In genomic region chr2:85441859-85442258, GRCh38 we compare ENCODE assay signal across 16 cellular contexts. TPM values are rescaled to one million over a fixed set of nuclear protein-coding genes. Genes with fewer than 3 reads are reported as not detected.
DNase-seq lines count a peak whose midpoint lies in the region; ATAC-seq and TF ChIP-seq lines count a peak whose summit lies in the region.
"Had no signal": no experiment of that assay in that cellular context is flagged by ENCODE, and none has a peak within 500 bp of the region (broad histone marks: within the 10 kb centered on the region; RNA-seq: fewer than 3 reads in every experiment).

No MANE protein-coding gene starts in this region.

- peak overlapping the region; percentile 53 for H2AFZ ChIP-seq in IMR-90 (replicated peaks; ENCODE audit: low read length, poor library complexity)

- H3K4ac ChIP-seq in IMR-90 (ENCODE audit: low read depth, low read length): no peak overlapping the region

- H3K27me3 ChIP-seq in IMR-90 (ENCODE audit: control insufficient read depth, insufficient read depth, low read length) (no peaks in the 10 kb centered on the region), Panc1 (ENCODE audit: control insufficient read depth, insufficient read depth, low read length) (no peaks in the 10 kb centered on the region), endodermal cell (ENCODE audit: control insufficient read depth, insufficient read depth, low read length, poor library complexity, severe bottlenecking) (no peaks in the 10 kb centered on the region)
- H3K27me3 ChIP-seq: BLaER1 had no signal

- H3K79me1 ChIP-seq in IMR-90 (ENCODE audit: low read depth in 1 of 2, low read length in 2 of 2): peaks cover 0 to 18% of the 10 kb centered on the region in 2 experiments; a peak in 1 of 4 replicates

- no peak overlapping the region for H4K8ac ChIP-seq in IMR-90 (ENCODE audit: low read depth in 2 of 2, low read length in 2 of 2)

- in situ Hi-C loops in IMR-90 (cut with MboI; ENCODE audit: low sequenced_read_pairs): no loop called here
- in situ Hi-C loops in Panc1 (cut with HindIII; ENCODE audit: low pct_unique_long_range_greater_than_20kb, low sequenced_read_pairs): no loop called here

- H2AK9ac ChIP-seq in IMR-90 (replicated peaks; ENCODE audit: low read depth, low read length, poor library complexity): no peak overlapping the region

- TF ChIP-seq RAD21 in IMR-90 (IDR thresholded peaks at IDR 0.05; ENCODE audit: low read length): no peak

- POLR2A ChIA-PET in IMR-90 (lab: Charles Lee; ENCODE audit: unreplicated experiment): no interaction called here
- POLR2A ChIA-PET in Panc1 (lab: Charles Lee): no interaction called here

- H3K27ac ChIP-seq in IMR-90 (ENCODE audit: insufficient read depth, low read length) (no peak overlapping the region), Panc1 (ENCODE audit: low read length) (peak overlapping the region; percentile 65), endodermal cell (ENCODE audit: low read depth, low read length) (no peak overlapping the region)
- H3K27ac ChIP-seq: BLaER1 had no signal

- H3K4me3 ChIP-seq in IMR-90 (ENCODE audit: insufficient read depth, low read depth, low read length) (no peak overlapping the region), Panc1 (ENCODE audit: low read depth in 2 of 2, low read length in 2 of 2) (no peak overlapping the region), endodermal cell (ENCODE audit: low read length) (no peak overlapping the region)
- H3K4me3 ChIP-seq: BLaER1 had no signal

- ATAC-seq in IMR-90 (ENCODE audit: low read depth): no peak
- no peak for ATAC-seq in Panc1
- no peak for ATAC-seq in HG03521 (IDR thresholded peaks at IDR 0.05; ENCODE audit: unreplicated experiment)
- ATAC-seq in HG03469 (IDR thresholded peaks at IDR 0.05; ENCODE audit: unreplicated experiment): no peak

- intact Hi-C loops in IMR-90 (cut with micrococcal nuclease) (no loop called here), Panc1 (cut with micrococcal nuclease; ENCODE audit: unreplicated experiment) (no loop called here)

- no peak overlapping the region; the same call in 2 of the 3 replicates for H2BK15ac ChIP-seq in IMR-90 (ENCODE audit: low read depth, low read length)

- H3K9me3 Mint-ChIP-seq in endodermal cell: no peaks in the 10 kb centered on the region

- no peaks in the 10 kb centered on the region for H4K20me1 ChIP-seq in IMR-90 (ENCODE audit: insufficient read depth, low read length)
- H4K20me1 ChIP-seq: BLaER1 had no signal

- CTCF ChIA-PET in IMR-90 (lab: Yijun Ruan, JAX) (no interaction called here), Panc1 (lab: Charles Lee) (no interaction called here)

- H3K4me3 Mint-ChIP-seq in endodermal cell: no peak overlapping the region

- WGBS in IMR-90 (ENCODE audit: extremely low coverage in 2 of 2, insufficient read length in 1 of 2), 2 experiments: 83% methylated on average over 1 of the region's 4 CpGs; no CpG with 5 or more reads in 1 of the 2 experiments
- 86 to 88% methylated on average over 2 to 4 of the region's 4 CpGs for WGBS in endodermal cell (ENCODE audit: insufficient coverage in 1 of 2, insufficient read length in 1 of 2), 2 experiments

- H3K27me3 Mint-ChIP-seq in endodermal cell (ENCODE audit: insufficient read depth): no peaks in the 10 kb centered on the region

- H2BK120ac ChIP-seq in IMR-90 (ENCODE audit: low read depth, low read length): no peak overlapping the region

- H3K9me1 ChIP-seq in IMR-90 (ENCODE audit: insufficient read depth, low read length): peaks cover 39% of the 10 kb centered on the region

- H3K9me3 ChIP-seq in IMR-90 (ENCODE audit: control insufficient read depth, insufficient read depth, low read length) (no peaks in the 10 kb centered on the region), Panc1 (ENCODE audit: control insufficient read depth, insufficient read depth, low read depth, low read length) (no peaks in the 10 kb centered on the region), endodermal cell (ENCODE audit: control insufficient read depth, low read length) (no peaks in the 10 kb centered on the region)
- H3K9me3 ChIP-seq: BLaER1 had no signal

- no peak overlapping the region for H3K18ac ChIP-seq in IMR-90 (ENCODE audit: low read depth, low read length)

- H3K4me1 ChIP-seq in IMR-90 (ENCODE audit: control insufficient read depth, insufficient read depth, low read length) (peaks cover 37% of the 10 kb centered on the region), Panc1 (ENCODE audit: control insufficient read depth, insufficient read depth, low read length) (peaks cover 46% of the 10 kb centered on the region), endodermal cell (ENCODE audit: control insufficient read depth, insufficient read depth, low read length) (peaks cover 10% of the 10 kb centered on the region)

- H3K4me1 Mint-ChIP-seq in endodermal cell: peaks cover 18% of the 10 kb centered on the region

- H2BK20ac ChIP-seq in IMR-90 (ENCODE audit: low read depth, low read length): no peak overlapping the region

- no peak for TF ChIP-seq CTCF in IMR-90 (conservative IDR thresholded peaks at IDR 0.05; ENCODE audit: low read depth, low read length)
- TF ChIP-seq CTCF in Panc1 (IDR thresholded peaks at IDR 0.05): no peak
- TF ChIP-seq CTCF in endodermal cell (conservative IDR thresholded peaks at IDR 0.05): no peak

- no peak overlapping the region for H3K14ac ChIP-seq in IMR-90 (replicated peaks; ENCODE audit: low read depth, low read length)

- DNase-seq in IMR-90 (no peak), Panc1 (ENCODE audit: low read depth, low spot score) (no peak), endodermal cell (peak; percentile 41), T-helper 2 cell (no peak), SW480 (ENCODE audit: low spot score) (no peak)
- DNase-seq: DMS153, GOT3, KG1, NCI-H1105 treated with DMSO at 0.1 percent for 48 hours, NCI-H1930, NCI-H2171, NCI-H510A treated with DMSO at 0.1 percent for 48 hours, T-helper 1 cell had no signal

- H3K9ac ChIP-seq in IMR-90 (ENCODE audit: low read depth, low read length) (no peak overlapping the region), endodermal cell (ENCODE audit: extremely low read depth, low read length, poor library complexity, severe bottlenecking) (no peak overlapping the region)
- H3K9ac ChIP-seq: BLaER1 had no signal

- no peak overlapping the region for H4K91ac ChIP-seq in IMR-90 (ENCODE audit: insufficient read depth, low read depth, low read length)

- H4K5ac ChIP-seq in IMR-90 (ENCODE audit: low read depth, low read length): no peak overlapping the region

- H3K36me3 ChIP-seq in IMR-90 (ENCODE audit: control insufficient read depth, insufficient read depth, low read length): no peaks in the 10 kb centered on the region
- H3K36me3 ChIP-seq in Panc1 (ENCODE audit: control insufficient read depth, insufficient read depth, low read length): no peaks in the 10 kb centered on the region
- H3K36me3 ChIP-seq in endodermal cell (ENCODE audit: control insufficient read depth, insufficient read depth, low read length): no peaks in the 10 kb centered on the region
- H3K36me3 ChIP-seq: BLaER1 had no signal

- no peak for TF ChIP-seq POLR2A in IMR-90 (IDR thresholded peaks at IDR 0.05; ENCODE audit: low read depth, low read length)

- H3K4me2 ChIP-seq in IMR-90 (ENCODE audit: low read depth, low read length): no peak overlapping the region
- H3K4me2 ChIP-seq: BLaER1 had no signal

- no peak overlapping the region for H3K56ac ChIP-seq in IMR-90 (ENCODE audit: extremely low read depth, insufficient read depth, low read length)

- BruUV-seq in IMR-90 (replicated peaks; lab: Mats Ljungman, UMichigan) (no TSS peak), Panc1 (replicated peaks; lab: Mats Ljungman, UMichigan) (no TSS peak)

- H3K23ac ChIP-seq in IMR-90 (ENCODE audit: low read depth, low read length): no peak overlapping the region

- no peaks in the 10 kb centered on the region for H3K36me3 Mint-ChIP-seq in endodermal cell (ENCODE audit: low read depth)

- no peak overlapping the region for H2AK5ac ChIP-seq in IMR-90 (ENCODE audit: low read depth, low read length)

- H3K27ac Mint-ChIP-seq in endodermal cell: no peak overlapping the region

- H2BK5ac ChIP-seq in IMR-90 (ENCODE audit: low read depth, low read length, poor library complexity, severe bottlenecking): no peak overlapping the region

- dilution Hi-C loops in IMR-90 (cut with HindIII; ENCODE audit: low sequenced_read_pairs, unreplicated experiment): no loop called here

TF ChIP-seq in IMR-90, 13 proteins besides CTCF, POLR2A, EP300 and RAD21:
- TF ChIP-seq, protein P1, sequence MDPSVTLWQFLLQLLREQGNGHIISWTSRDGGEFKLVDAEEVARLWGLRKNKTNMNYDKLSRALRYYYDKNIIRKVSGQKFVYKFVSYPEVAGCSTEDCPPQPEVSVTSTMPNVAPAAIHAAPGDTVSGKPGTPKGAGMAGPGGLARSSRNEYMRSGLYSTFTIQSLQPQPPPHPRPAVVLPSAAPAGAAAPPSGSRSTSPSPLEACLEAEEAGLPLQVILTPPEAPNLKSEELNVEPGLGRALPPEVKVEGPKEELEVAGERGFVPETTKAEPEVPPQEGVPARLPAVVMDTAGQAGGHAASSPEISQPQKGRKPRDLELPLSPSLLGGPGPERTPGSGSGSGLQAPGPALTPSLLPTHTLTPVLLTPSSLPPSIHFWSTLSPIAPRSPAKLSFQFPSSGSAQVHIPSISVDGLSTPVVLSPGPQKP (IDR thresholded peaks at IDR 0.05; ENCODE audit: borderline replicate concordance, low read depth, low read length): no peak
- TF ChIP-seq MAFK (IDR thresholded peaks at IDR 0.05; ENCODE audit: low read depth, low read length): no peak
- TF ChIP-seq MXI1 (IDR thresholded peaks at IDR 0.05; ENCODE audit: borderline replicate concordance, low read depth, low read length): no peak
- TF ChIP-seq FOS (IDR thresholded peaks at IDR 0.05; ENCODE audit: low read depth, low read length): no peak

RNA-seq across cellular contexts. Expression of gene SH2D6, which starts 23.3 kb away (rescaled TPM):
- total RNA-seq in IMR-90 (2012; rRNA removed) (0.36 TPM in 1 of 2 replicates, not detected in the other), Panc1 (2021; ENCODE audit: unreplicated experiment) (3.3 TPM), endodermal cell (1 to 10 TPM in 1 of 2 donors, under 1 TPM in 1; 0.68 to 1.1 TPM)
- polyA plus RNA-seq in IMR-90 (2012; rRNA removed): 0.32 and 0.37 TPM in 2 replicates
- 0.16 TPM in 1 of 2 replicates, not detected in the other for polyA plus RNA-seq in IMR-90 (2012; cell fraction: cytosol; rRNA removed)
- 1.0 and 1.2 TPM in 2 replicates for polyA plus RNA-seq in IMR-90 (2012; cell fraction: nucleus; rRNA removed; ENCODE audit: low replicate concordance)
- polyA plus RNA-seq in Panc1 (2012; ENCODE audit: insufficient read length): 3.3 TPM
- 0.28 TPM for polyA plus RNA-seq in endodermal cell (2013, experiment 1 of 2)
- 0.70 TPM for polyA plus RNA-seq in endodermal cell (2013, experiment 2 of 2)

RNA-seq across cellular contexts. Expression of gene CAPG, which starts 31.7 kb away (rescaled TPM):
- total RNA-seq in IMR-90 (2012; rRNA removed): 53.3 and 79.9 TPM in 2 replicates
- polyA plus RNA-seq in IMR-90 (2012; rRNA removed): 98.3 and 122 TPM in 2 replicates
- 106 and 143 TPM in 2 replicates for polyA plus RNA-seq in IMR-90 (2012; cell fraction: cytosol; rRNA removed)
- polyA plus RNA-seq in IMR-90 (2012; cell fraction: nucleus; rRNA removed; ENCODE audit: low replicate concordance): 43.3 and 75.0 TPM in 2 replicates
- total RNA-seq in Panc1 (2021; ENCODE audit: unreplicated experiment): 202 TPM
- 510 TPM for polyA plus RNA-seq in Panc1 (2012; ENCODE audit: insufficient read length)
- 100 to 1,000 TPM; 104 to 119 TPM for total RNA-seq in endodermal cell
- 30.9 TPM for polyA plus RNA-seq in endodermal cell (2013, experiment 1 of 2)
- 30.1 TPM for polyA plus RNA-seq in endodermal cell (2013, experiment 2 of 2)
